Comparison of ENCODE assay signal across 13 cellular contexts in genomic region chr12:45050331-45050750, GRCh38. TPM values are rescaled to one million over a fixed set of nuclear protein-coding genes. Genes with fewer than 3 reads are reported as not detected.
DNase-seq lines count a peak whose midpoint lies in the region; ATAC-seq and TF ChIP-seq lines count a peak whose summit lies in the region.
"Had no signal": no experiment of that assay in that cellular context is flagged by ENCODE, and none has a peak within 500 bp of the region (broad histone marks: within the 10 kb centered on the region; RNA-seq: fewer than 3 reads in every experiment).

No MANE protein-coding gene starts in this region.

- DNase-seq in GM23338 (ENCODE audit: low spot score): peak; percentile 73
- peak; percentile 64 for DNase-seq in WTC11 (ENCODE audit: low spot score)
- DNase-seq in retinal pigment epithelial cell (ENCODE audit: low read depth): no peak
- DNase-seq in PC-3: no peak
- DNase-seq: activated T-cell treated with anti-CD3 and anti-CD28 coated beads, Interleukin-2, amount 50 U/mL, for 4 hours; Caco-2; stimulated activated naive CD4-positive, alpha-beta T cell had no signal

- peak overlapping the region; percentile 89 for H3K4me3 Mint-ChIP-seq in GM23338
- peak overlapping the region; percentile 88 for H3K4me3 Mint-ChIP-seq in WTC11
- H3K4me3 Mint-ChIP-seq: activated T-cell treated with anti-CD3 and anti-CD28 coated beads, Interleukin-2, amount 50 U/mL, for 4 hours; central memory CD8-positive, alpha-beta T cell had no signal

- peak overlapping the region; percentile 93 for H2AFZ ChIP-seq in GM23338
- H2AFZ ChIP-seq in PC-3 (ENCODE audit: low read length): no peak overlapping the region

- no peak overlapping the region for H3K9ac ChIP-seq in iPS-15b (ENCODE audit: low read depth, low read length)
- no peak overlapping the region for H3K9ac ChIP-seq in PC-3 (ENCODE audit: low read length)

- H3K27ac Mint-ChIP-seq in GM23338 (no peak overlapping the region), WTC11 (no peak overlapping the region)

- H3K4me1 ChIP-seq in GM23338 (ENCODE audit: insufficient read depth) (peaks cover 11% of the 10 kb centered on the region), iPS-15b (ENCODE audit: control insufficient read depth, insufficient read depth, low read length) (no peaks in the 10 kb centered on the region), PC-3 (ENCODE audit: insufficient read depth, low read length) (no peaks in the 10 kb centered on the region)
- H3K4me1 ChIP-seq: Caco-2 had no signal

- POLR2A ChIA-PET in WTC11 (lab: Charles Lee): no interaction called here
- POLR2A ChIA-PET in PC-3 (lab: Charles Lee; ENCODE audit: unreplicated experiment): no interaction called here

- H3K27me3 Mint-ChIP-seq in GM23338 (ENCODE audit: insufficient read depth, low read depth, poor library complexity): peaks cover 24% of the 10 kb centered on the region
- peaks cover 47% of the 10 kb centered on the region for H3K27me3 Mint-ChIP-seq in WTC11 (ENCODE audit: low read depth)

- H3K9me2 ChIP-seq in GM23338 (ENCODE audit: insufficient read depth) (no peaks in the 10 kb centered on the region), PC-3 (replicated peaks; ENCODE audit: low read length) (no peaks in the 10 kb centered on the region)

- intact Hi-C loops in PC-3 (cut with micrococcal nuclease): no loop called here

- H4K20me1 ChIP-seq in GM23338 (replicated peaks; ENCODE audit: insufficient read depth): no peaks in the 10 kb centered on the region
- no peaks in the 10 kb centered on the region for H4K20me1 ChIP-seq in PC-3 (ENCODE audit: low read length)

- H3K27ac ChIP-seq in GM23338 (ENCODE audit: low read depth): no peak overlapping the region
- no peak overlapping the region for H3K27ac ChIP-seq in PC-3 (ENCODE audit: low read length)
- H3K27ac ChIP-seq: gastroesophageal sphincter had no signal

- H3K4me1 Mint-ChIP-seq in GM23338 (peaks cover 14% of the 10 kb centered on the region), WTC11 (peaks cover 18% of the 10 kb centered on the region)
- H3K4me1 Mint-ChIP-seq: central memory CD8-positive, alpha-beta T cell had no signal

- peak overlapping the region; percentile 85 for H3K4me3 ChIP-seq in GM23338
- H3K4me3 ChIP-seq in iPS-15b (ENCODE audit: low read depth, low read length): peak overlapping the region; percentile 73
- peak overlapping the region; percentile 65 for H3K4me3 ChIP-seq in retinal pigment epithelial cell (ENCODE audit: low read length)
- H3K4me3 ChIP-seq in PC-3 (ENCODE audit: low read length): no peak overlapping the region

- H3K36me3 ChIP-seq in GM23338 (ENCODE audit: insufficient read depth) (no peaks in the 10 kb centered on the region), iPS-15b (ENCODE audit: control insufficient read depth, insufficient read depth, low read length) (no peaks in the 10 kb centered on the region), PC-3 (ENCODE audit: low read depth, low read length) (no peaks in the 10 kb centered on the region)
- H3K36me3 ChIP-seq: gastroesophageal sphincter had no signal

- H3F3A ChIP-seq in GM23338 (replicated peaks; ENCODE audit: low read depth): no peaks in the 10 kb centered on the region
- H3F3A ChIP-seq in PC-3 (ENCODE audit: low read length, unreplicated experiment): no peaks in the 10 kb centered on the region

- H3K9me3 ChIP-seq in iPS-15b (ENCODE audit: control insufficient read depth, insufficient read depth, low read length) (no peaks in the 10 kb centered on the region), PC-3 (ENCODE audit: low read length) (no peaks in the 10 kb centered on the region)
- H3K9me3 ChIP-seq: Caco-2, gastroesophageal sphincter had no signal

- H3K79me2 ChIP-seq in GM23338 (replicated peaks; ENCODE audit: insufficient read depth) (no peaks in the 10 kb centered on the region), PC-3 (ENCODE audit: low read length) (no peaks in the 10 kb centered on the region)

- BruUV-seq in PC-3 (replicated peaks; lab: Mats Ljungman, UMichigan): no TSS peak

- peak overlapping the region; percentile 89 for H3K4me2 ChIP-seq in GM23338
- no peak overlapping the region for H3K4me2 ChIP-seq in PC-3 (ENCODE audit: low read length)

- CTCF ChIA-PET in WTC11 (lab: Charles Lee): interaction anchor here (0.7 to 2.4 kb wide), 10 partner anchors 14 to 493 kb away, joined by 3 to 11 read pairs (median 4); partner anchors contain the start of gene NELL2
- CTCF ChIA-PET in PC-3 (lab: Charles Lee): no interaction called here

- no peak for TF ChIP-seq CTCF in GM23338 (conservative IDR thresholded peaks at IDR 0.05; ENCODE audit: low read depth in 2 of 2)
- no peak for TF ChIP-seq CTCF in WTC11 (IDR thresholded peaks at IDR 0.05)
- TF ChIP-seq CTCF in retinal pigment epithelial cell (conservative IDR thresholded peaks at IDR 0.05; ENCODE audit: low read depth, low read length): no peak
- no peak for TF ChIP-seq CTCF in PC-3 (conservative IDR thresholded peaks at IDR 0.05; ENCODE audit: low read depth, low read length)

- ATAC-seq in GM23338: peak; percentile 83
- ATAC-seq in WTC11: peak; percentile 77
- ATAC-seq in HG03565 (IDR thresholded peaks at IDR 0.05; ENCODE audit: unreplicated experiment): no peak
- ATAC-seq in PC-3: no peak
- no peak for ATAC-seq in GM21526 (IDR thresholded peaks at IDR 0.05; ENCODE audit: low FRiP score, unreplicated experiment)
- ATAC-seq in HG02798 (IDR thresholded peaks at IDR 0.05; ENCODE audit: poor library complexity, unreplicated experiment): no peak
- ATAC-seq: gastroesophageal sphincter had no signal

- H3K9me3 Mint-ChIP-seq in GM23338 (no peaks in the 10 kb centered on the region; the same call in 2 of the 3 replicates), WTC11 (no peaks in the 10 kb centered on the region)
- H3K9me3 Mint-ChIP-seq: activated T-cell treated with anti-CD3 and anti-CD28 coated beads, Interleukin-2, amount 50 U/mL, for 4 hours; central memory CD8-positive, alpha-beta T cell had no signal

- H3K36me3 Mint-ChIP-seq in GM23338 (ENCODE audit: low read depth) (no peaks in the 10 kb centered on the region), WTC11 (no peaks in the 10 kb centered on the region)

- H3K27me3 ChIP-seq in GM23338 (ENCODE audit: insufficient read depth): peaks cover 62% of the 10 kb centered on the region
- peaks cover 48% of the 10 kb centered on the region for H3K27me3 ChIP-seq in iPS-15b (ENCODE audit: control insufficient read depth, insufficient read depth, low read length)
- H3K27me3 ChIP-seq in PC-3 (ENCODE audit: low read length): peaks cover 90% of the 10 kb centered on the region

TF ChIP-seq in GM23338, 12 proteins besides CTCF, POLR2A, EP300 and RAD21 (continues in another document):
- TF ChIP-seq CREB1 (CRISPR knock-in tag; IDR thresholded peaks at IDR 0.05; ENCODE audit: low read depth) (no peak), ZNF331 (CRISPR knock-in tag; IDR thresholded peaks at IDR 0.05; ENCODE audit: low read depth) (no peak)

TF ChIP-seq in WTC11, 78 proteins besides CTCF, POLR2A, EP300 and RAD21 (continues in another document):
- TF ChIP-seq AFF4 (CRISPR knock-in tag; IDR thresholded peaks at IDR 0.05; ENCODE audit: borderline replicate concordance) (no peak), ZNF317 (CRISPR knock-in tag; IDR thresholded peaks at IDR 0.05; ENCODE audit: borderline replicate concordance, low read depth) (0 out of 2 replicates have a peak, but pooled peaks have one; percentile 13), ERG (CRISPR knock-in tag; IDR thresholded peaks at IDR 0.05) (no peak), NFYB (CRISPR knock-in tag; conservative IDR thresholded peaks at IDR 0.05; ENCODE audit: low read depth) (no peak), NR1H2 (CRISPR knock-in tag; IDR thresholded peaks at IDR 0.05) (no peak), ZNF219 (CRISPR knock-in tag; IDR thresholded peaks at IDR 0.05; ENCODE audit: borderline replicate concordance) (peak; percentile 11; the same call in 1 of the 2 replicates)

RNA-seq across cellular contexts. Expression of gene DBX2, which starts 0.6 kb away (rescaled TPM):
- 0.07 TPM in 1 of 2 replicates, not detected in the other for total RNA-seq in GM23338 (2014; rRNA removed; shearing (Covaris generic))
- polyA plus RNA-seq in GM23338 (2016; fragmentation: Nextera tagmentation; extraction: Ambion mirVana): 0.18 and 0.19 TPM in 2 replicates
- 0.27 to 0.35 TPM (median 0.27 TPM) in 3 replicates for total RNA-seq in WTC11 (2021)
- not detected in 2 replicates for total RNA-seq in PC-3 (2014; rRNA removed)
- total RNA-seq: activated T-cell treated with anti-CD3 and anti-CD28 coated beads, Interleukin-2, amount 50 U/mL, for 4 hours; Caco-2; gastroesophageal sphincter had no signal

Comparison
In these comparisons a context has a peak if more than half of its experiments do, and no peak if none do; other contexts are left out.
1. ATAC-seq: peak in GM23338 (single experiment) and WTC11 (single experiment); none in HG03565 (single experiment), PC-3 (single experiment), GM21526 (single experiment) and HG02798 (single experiment).
2. DNase-seq: peak in GM23338 (single experiment) and WTC11 (single experiment); none in retinal pigment epithelial cell (single experiment) and PC-3 (single experiment).